1 cellular context compared by ENCODE assay signal in genomic region chr19:50431343-50432220, GRCh38.
A peak's percentile ranks its signal among the peaks of the same experiment; 100 is the strongest.
TF ChIP-seq lines count a peak whose summit lies in the region.

No MANE protein-coding gene starts in this region.

TF ChIP-seq in GM12878, 131 proteins besides CTCF, POLR2A, EP300 and RAD21 (continues in another document):
- TF ChIP-seq SIN3A (IDR thresholded peaks at IDR 0.05; ENCODE audit: low read depth, low read length) (no peak), ELK1 (IDR thresholded peaks at IDR 0.05; ENCODE audit: low read depth, low read length) (no peak), MEF2A (IDR thresholded peaks at IDR 0.05; ENCODE audit: insufficient read depth, low read depth, low read length) (no peak), USF1 (IDR thresholded peaks at IDR 0.05; ENCODE audit: borderline replicate concordance, extremely low read length, insufficient read depth, low read depth, low read length) (no peak), POLR2AphosphoS2 (IDR thresholded peaks at IDR 0.05; ENCODE audit: low read depth, low read length) (peak; percentile 79), CHD2 (IDR thresholded peaks at IDR 0.05; ENCODE audit: borderline replicate concordance, low read depth, low read length) (peak; percentile 92), SMAD5 (IDR thresholded peaks at IDR 0.05; ENCODE audit: low read depth) (peak; percentile 42; the same call in 1 of the 2 replicates), CEBPB (IDR thresholded peaks at IDR 0.05; ENCODE audit: borderline replicate concordance in 1 of 2, low read depth in 2 of 2, low read length in 2 of 2) (peak in 1 of 2 experiments; percentile 83; a peak in 1 of 4 replicates), KDM1A (IDR thresholded peaks at IDR 0.05; ENCODE audit: borderline replicate concordance) (no peak), GABPA (IDR thresholded peaks at IDR 0.05; ENCODE audit: low read depth) (no peak), SP1 (IDR thresholded peaks at IDR 0.05; ENCODE audit: low read depth, low read length) (peak; percentile 52), SUPT20H (IDR thresholded peaks at IDR 0.05; ENCODE audit: borderline replicate concordance, control insufficient read depth, low read depth, low read length) (no peak), BRCA1 (IDR thresholded peaks at IDR 0.05; ENCODE audit: low read depth, low read length) (no peak), BHLHE40 (IDR thresholded peaks at IDR 0.05; ENCODE audit: borderline replicate concordance in 1 of 2, low read depth in 2 of 2, low read length in 1 of 2) (peak; percentile 68 to 79), GATAD2B (conservative IDR thresholded peaks at IDR 0.05; ENCODE audit: low read depth) (peak; percentile 54; the same call in 1 of the 2 replicates), CREM (IDR thresholded peaks at IDR 0.05; ENCODE audit: low read depth) (peak; percentile 98), ETV6 (conservative IDR thresholded peaks at IDR 0.05 in 1 of 2, IDR thresholded peaks at IDR 0.05 in 1 of 2; ENCODE audit: borderline replicate concordance in 1 of 2, low read depth in 1 of 2) (no peak), DPF2 (IDR thresholded peaks at IDR 0.05) (no peak), ESRRA (IDR thresholded peaks at IDR 0.05; ENCODE audit: low read length) (no peak), ZZZ3 (IDR thresholded peaks at IDR 0.05; ENCODE audit: control insufficient read depth, insufficient read length, low read depth) (no peak), HDGF (IDR thresholded peaks at IDR 0.05) (peak; percentile 94), ATF7 (IDR thresholded peaks at IDR 0.05; ENCODE audit: low read depth) (no peak), LARP7 (IDR thresholded peaks at IDR 0.05) (peak; percentile 26; the same call in 1 of the 2 replicates), TBL1XR1 (IDR thresholded peaks at IDR 0.05; ENCODE audit: low read depth, low read length) (no peak), RELB (IDR thresholded peaks at IDR 0.05; ENCODE audit: low read depth) (0 out of 2 replicates have a peak, but pooled peaks have one; percentile 26), RUNX3 (IDR thresholded peaks at IDR 0.05; ENCODE audit: low read length) (peak; percentile 54; the same call in 1 of the 2 replicates), TAF1 (IDR thresholded peaks at IDR 0.05; ENCODE audit: borderline replicate concordance, low read depth, low read length) (peak; percentile 3; the same call in 1 of the 2 replicates), SMC3 (IDR thresholded peaks at IDR 0.05; ENCODE audit: borderline replicate concordance, low read length) (no peak), MTA3 (IDR thresholded peaks at IDR 0.05; ENCODE audit: borderline replicate concordance, low read length) (peak; percentile 76; the same call in 1 of the 2 replicates), FOXK2 (IDR thresholded peaks at IDR 0.05) (no peak), RB1 (IDR thresholded peaks at IDR 0.05; ENCODE audit: borderline replicate concordance) (0 out of 2 replicates have a peak, but pooled peaks have one; percentile 61), EED (IDR thresholded peaks at IDR 0.05; ENCODE audit: low read depth) (peak; percentile 34; the same call in 1 of the 2 replicates), RBBP5 (conservative IDR thresholded peaks at IDR 0.05) (no peak), REST (IDR thresholded peaks at IDR 0.05; ENCODE audit: low read depth, low read length) (no peak), CBX3 (IDR thresholded peaks at IDR 0.05; ENCODE audit: borderline replicate concordance, low read depth) (no peak), ZNF622 (IDR thresholded peaks at IDR 0.05) (no peak), SMARCA5 (IDR thresholded peaks at IDR 0.05) (peak; percentile 57)
- TF ChIP-seq, protein P1, sequence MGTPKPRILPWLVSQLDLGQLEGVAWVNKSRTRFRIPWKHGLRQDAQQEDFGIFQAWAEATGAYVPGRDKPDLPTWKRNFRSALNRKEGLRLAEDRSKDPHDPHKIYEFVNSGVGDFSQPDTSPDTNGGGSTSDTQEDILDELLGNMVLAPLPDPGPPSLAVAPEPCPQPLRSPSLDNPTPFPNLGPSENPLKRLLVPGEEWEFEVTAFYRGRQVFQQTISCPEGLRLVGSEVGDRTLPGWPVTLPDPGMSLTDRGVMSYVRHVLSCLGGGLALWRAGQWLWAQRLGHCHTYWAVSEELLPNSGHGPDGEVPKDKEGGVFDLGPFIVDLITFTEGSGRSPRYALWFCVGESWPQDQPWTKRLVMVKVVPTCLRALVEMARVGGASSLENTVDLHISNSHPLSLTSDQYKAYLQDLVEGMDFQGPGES (IDR thresholded peaks at IDR 0.05) = peak; percentile 40; the same call in 1 of the 2 replicates
- TF ChIP-seq, protein P2, sequence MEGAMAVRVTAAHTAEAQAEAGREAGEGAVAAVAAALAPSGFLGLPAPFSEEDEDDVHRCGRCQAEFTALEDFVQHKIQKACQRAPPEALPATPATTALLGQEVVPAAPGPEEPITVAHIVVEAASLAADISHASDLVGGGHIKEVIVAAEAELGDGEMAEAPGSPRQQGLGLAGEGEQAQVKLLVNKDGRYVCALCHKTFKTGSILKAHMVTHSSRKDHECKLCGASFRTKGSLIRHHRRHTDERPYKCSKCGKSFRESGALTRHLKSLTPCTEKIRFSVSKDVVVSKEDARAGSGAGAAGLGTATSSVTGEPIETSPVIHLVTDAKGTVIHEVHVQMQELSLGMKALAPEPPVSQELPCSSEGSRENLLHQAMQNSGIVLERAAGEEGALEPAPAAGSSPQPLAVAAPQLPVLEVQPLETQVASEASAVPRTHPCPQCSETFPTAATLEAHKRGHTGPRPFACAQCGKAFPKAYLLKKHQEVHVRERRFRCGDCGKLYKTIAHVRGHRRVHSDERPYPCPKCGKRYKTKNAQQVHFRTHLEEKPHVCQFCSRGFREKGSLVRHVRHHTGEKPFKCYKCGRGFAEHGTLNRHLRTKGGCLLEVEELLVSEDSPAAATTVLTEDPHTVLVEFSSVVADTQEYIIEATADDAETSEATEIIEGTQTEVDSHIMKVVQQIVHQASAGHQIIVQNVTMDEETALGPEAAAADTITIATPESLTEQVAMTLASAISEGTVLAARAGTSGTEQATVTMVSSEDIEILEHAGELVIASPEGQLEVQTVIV (IDR thresholded peaks at IDR 0.05; ENCODE audit: borderline replicate concordance, partially characterized antibody) = no peak
- TF ChIP-seq, protein P3, sequence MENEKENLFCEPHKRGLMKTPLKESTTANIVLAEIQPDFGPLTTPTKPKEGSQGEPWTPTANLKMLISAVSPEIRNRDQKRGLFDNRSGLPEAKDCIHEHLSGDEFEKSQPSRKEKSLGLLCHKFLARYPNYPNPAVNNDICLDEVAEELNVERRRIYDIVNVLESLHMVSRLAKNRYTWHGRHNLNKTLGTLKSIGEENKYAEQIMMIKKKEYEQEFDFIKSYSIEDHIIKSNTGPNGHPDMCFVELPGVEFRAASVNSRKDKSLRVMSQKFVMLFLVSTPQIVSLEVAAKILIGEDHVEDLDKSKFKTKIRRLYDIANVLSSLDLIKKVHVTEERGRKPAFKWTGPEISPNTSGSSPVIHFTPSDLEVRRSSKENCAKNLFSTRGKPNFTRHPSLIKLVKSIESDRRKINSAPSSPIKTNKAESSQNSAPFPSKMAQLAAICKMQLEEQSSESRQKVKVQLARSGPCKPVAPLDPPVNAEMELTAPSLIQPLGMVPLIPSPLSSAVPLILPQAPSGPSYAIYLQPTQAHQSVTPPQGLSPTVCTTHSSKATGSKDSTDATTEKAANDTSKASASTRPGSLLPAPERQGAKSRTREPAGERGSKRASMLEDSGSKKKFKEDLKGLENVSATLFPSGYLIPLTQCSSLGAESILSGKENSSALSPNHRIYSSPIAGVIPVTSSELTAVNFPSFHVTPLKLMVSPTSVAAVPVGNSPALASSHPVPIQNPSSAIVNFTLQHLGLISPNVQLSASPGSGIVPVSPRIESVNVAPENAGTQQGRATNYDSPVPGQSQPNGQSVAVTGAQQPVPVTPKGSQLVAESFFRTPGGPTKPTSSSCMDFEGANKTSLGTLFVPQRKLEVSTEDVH (IDR thresholded peaks at IDR 0.05; ENCODE audit: low read depth, partially characterized antibody) = peak; percentile 64
- TF ChIP-seq, protein P4, sequence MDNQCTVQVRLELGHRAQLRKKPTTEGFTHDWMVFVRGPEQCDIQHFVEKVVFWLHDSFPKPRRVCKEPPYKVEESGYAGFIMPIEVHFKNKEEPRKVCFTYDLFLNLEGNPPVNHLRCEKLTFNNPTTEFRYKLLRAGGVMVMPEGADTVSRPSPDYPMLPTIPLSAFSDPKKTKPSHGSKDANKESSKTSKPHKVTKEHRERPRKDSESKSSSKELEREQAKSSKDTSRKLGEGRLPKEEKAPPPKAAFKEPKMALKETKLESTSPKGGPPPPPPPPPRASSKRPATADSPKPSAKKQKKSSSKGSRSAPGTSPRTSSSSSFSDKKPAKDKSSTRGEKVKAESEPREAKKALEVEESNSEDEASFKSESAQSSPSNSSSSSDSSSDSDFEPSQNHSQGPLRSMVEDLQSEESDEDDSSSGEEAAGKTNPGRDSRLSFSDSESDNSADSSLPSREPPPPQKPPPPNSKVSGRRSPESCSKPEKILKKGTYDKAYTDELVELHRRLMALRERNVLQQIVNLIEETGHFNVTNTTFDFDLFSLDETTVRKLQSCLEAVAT (IDR thresholded peaks at IDR 0.05) = peak; percentile 67
- TF ChIP-seq, protein P5, sequence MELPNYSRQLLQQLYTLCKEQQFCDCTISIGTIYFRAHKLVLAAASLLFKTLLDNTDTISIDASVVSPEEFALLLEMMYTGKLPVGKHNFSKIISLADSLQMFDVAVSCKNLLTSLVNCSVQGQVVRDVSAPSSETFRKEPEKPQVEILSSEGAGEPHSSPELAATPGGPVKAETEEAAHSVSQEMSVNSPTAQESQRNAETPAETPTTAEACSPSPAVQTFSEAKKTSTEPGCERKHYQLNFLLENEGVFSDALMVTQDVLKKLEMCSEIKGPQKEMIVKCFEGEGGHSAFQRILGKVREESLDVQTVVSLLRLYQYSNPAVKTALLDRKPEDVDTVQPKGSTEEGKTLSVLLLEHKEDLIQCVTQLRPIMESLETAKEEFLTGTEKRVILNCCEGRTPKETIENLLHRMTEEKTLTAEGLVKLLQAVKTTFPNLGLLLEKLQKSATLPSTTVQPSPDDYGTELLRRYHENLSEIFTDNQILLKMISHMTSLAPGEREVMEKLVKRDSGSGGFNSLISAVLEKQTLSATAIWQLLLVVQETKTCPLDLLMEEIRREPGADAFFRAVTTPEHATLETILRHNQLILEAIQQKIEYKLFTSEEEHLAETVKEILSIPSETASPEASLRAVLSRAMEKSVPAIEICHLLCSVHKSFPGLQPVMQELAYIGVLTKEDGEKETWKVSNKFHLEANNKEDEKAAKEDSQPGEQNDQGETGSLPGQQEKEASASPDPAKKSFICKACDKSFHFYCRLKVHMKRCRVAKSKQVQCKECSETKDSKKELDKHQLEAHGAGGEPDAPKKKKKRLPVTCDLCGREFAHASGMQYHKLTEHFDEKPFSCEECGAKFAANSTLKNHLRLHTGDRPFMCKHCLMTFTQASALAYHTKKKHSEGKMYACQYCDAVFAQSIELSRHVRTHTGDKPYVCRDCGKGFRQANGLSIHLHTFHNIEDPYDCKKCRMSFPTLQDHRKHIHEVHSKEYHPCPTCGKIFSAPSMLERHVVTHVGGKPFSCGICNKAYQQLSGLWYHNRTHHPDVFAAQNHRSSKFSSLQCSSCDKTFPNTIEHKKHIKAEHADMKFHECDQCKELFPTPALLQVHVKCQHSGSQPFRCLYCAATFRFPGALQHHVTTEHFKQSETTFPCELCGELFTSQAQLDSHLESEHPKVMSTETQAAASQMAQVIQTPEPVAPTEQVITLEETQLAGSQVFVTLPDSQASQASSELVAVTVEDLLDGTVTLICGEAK (IDR thresholded peaks at IDR 0.05; ENCODE audit: borderline replicate concordance) = peak; percentile 44; the same call in 1 of the 2 replicates
